30 cellular contexts compared by ENCODE assay signal in the genomic region with DNA sequence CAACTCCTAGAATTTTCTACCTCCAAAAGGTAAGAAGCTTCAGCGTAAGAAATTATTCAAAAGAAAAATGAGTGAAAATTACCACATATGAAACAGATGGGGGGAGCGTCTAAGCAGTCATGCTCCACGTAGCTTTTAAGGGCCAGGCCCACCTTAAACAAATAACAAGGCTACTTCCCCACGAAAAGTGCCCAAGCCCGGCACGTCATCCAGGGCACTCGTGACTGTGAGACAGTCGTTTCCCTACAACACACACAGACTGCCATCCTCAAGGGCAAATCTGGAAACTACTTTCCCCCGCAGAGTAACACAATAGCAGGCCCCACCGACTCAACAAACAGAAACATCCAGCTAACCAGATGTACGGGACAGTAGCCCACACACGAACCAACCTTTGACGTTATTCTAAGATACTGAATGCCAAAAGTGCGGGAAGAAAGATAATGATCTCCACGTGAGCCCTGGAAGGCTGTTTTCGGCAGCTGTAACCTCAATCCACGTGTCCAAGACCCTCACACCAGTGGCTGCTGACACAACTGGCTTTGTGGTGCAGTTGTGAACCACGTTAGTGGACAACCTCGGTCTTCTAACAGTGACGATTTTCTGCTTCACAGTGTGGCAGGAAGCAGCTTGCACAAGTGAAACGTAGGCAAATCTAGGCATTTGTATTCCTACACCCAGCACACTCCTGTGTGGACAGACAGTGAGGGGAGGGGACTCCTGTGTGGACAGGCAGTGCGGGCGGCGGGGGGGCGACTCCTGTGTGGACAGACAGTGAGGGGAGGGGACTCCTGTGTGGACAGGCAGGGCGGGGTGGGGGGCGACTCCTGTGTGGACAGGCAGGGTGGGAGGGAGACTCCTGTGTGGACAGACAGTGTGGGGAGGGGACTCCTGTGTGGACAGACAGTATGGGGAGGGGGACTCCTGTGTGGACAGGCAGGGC.
DNase-seq lines count a peak whose midpoint lies in the region; ATAC-seq, FAIRE-seq and TF ChIP-seq lines count a peak whose summit lies in the region.
"Had no signal": no experiment of that assay in that cellular context is flagged by ENCODE, and none has a peak within 500 bp of the region (broad histone marks: within the 10 kb centered on the region; RNA-seq: fewer than 3 reads in every experiment).

No MANE protein-coding gene starts in this region.

- H3K4me3 Mint-ChIP-seq in neural crest cell = no peak overlapping the region
- H3K4me3 Mint-ChIP-seq: activated CD8-positive, alpha-beta T cell treated with anti-CD3 and anti-CD28 coated beads, Interleukin-2, amount 10 ng/mL, durations not matched to agents 7 days and 5 days; activated naive CD4-positive, alpha-beta T cell treated with anti-CD3 and anti-CD28 coated beads, Interleukin-2, amount 10 ng/mL, durations not matched to agents 7 days and 5 days; activated T-cell treated with anti-CD3 and anti-CD28 coated beads, Interleukin-2, amount 50 U/mL, for 72 hours; B cell; stimulated activated effector memory CD8-positive, alpha-beta T cell treated with anti-CD3 and anti-CD28 coated beads, Interleukin-12 subunit alpha, Interleukin-12 subunit beta, amount 100 ng/mL, for 72 hours had no signal

- H3K27ac Mint-ChIP-seq in neural crest cell (ENCODE audit: unreplicated experiment) = peak overlapping the region; percentile 14
- H3K27ac Mint-ChIP-seq: activated CD8-positive, alpha-beta T cell treated with anti-CD3 and anti-CD28 coated beads, Interleukin-2, amount 10 ng/mL, durations not matched to agents 7 days and 5 days; activated naive CD4-positive, alpha-beta T cell treated with anti-CD3 and anti-CD28 coated beads, Interleukin-2, amount 10 ng/mL, durations not matched to agents 7 days and 5 days; activated T-cell treated with anti-CD3 and anti-CD28 coated beads, Interleukin-2, amount 50 U/mL, for 72 hours; B cell; stimulated activated effector memory CD8-positive, alpha-beta T cell treated with anti-CD3 and anti-CD28 coated beads, Interleukin-12 subunit alpha, Interleukin-12 subunit beta, amount 100 ng/mL, for 72 hours had no signal

- no peak for FAIRE-seq in H54 (lab: Jason Lieb, UNC)
- FAIRE-seq: A204.1 had no signal

- H3K27ac ChIP-seq in right atrium auricular region (peak overlapping the region in 1 of 2 donors; percentile 3), esophagus muscularis mucosa (replicated peaks in 1 of 4) (peak overlapping the region in 3 of 4 donors; percentile 5 to 23 (median 21)), tibial artery (no peak overlapping the region), prostate gland (no peak overlapping the region)
- H3K27ac ChIP-seq in effector memory CD4-positive, alpha-beta T cell (ENCODE audit: insufficient read depth, low read length, poor library complexity, severe bottlenecking) = no peak overlapping the region
- H3K27ac ChIP-seq: gastrocnemius medialis, parathyroid adenoma had no signal

- no peaks in the 10 kb centered on the region for H3K27me3 ChIP-seq in right atrium auricular region
- no peaks in the 10 kb centered on the region for H3K27me3 ChIP-seq in esophagus muscularis mucosa
- no peaks in the 10 kb centered on the region for H3K27me3 ChIP-seq in tibial artery
- no peaks in the 10 kb centered on the region for H3K27me3 ChIP-seq in prostate gland (replicated peaks; ENCODE audit: insufficient read depth)
- H3K27me3 ChIP-seq in effector memory CD4-positive, alpha-beta T cell (replicated peaks; ENCODE audit: control insufficient read depth, insufficient read depth, low read length, poor library complexity, severe bottlenecking) = no peaks in the 10 kb centered on the region
- H3K27me3 ChIP-seq: esophagus squamous epithelium, gastrocnemius medialis, upper lobe of left lung had no signal

- WGBS in esophagus muscularis mucosa = 85% methylated on average over 27 of the region's 27 CpGs
- 77% methylated on average over 27 of the region's 27 CpGs for WGBS in prostate gland

- no peak overlapping the region for H3K4me3 ChIP-seq in right atrium auricular region
- H3K4me3 ChIP-seq in esophagus muscularis mucosa = peak overlapping the region in 2 of 4 donors; percentile 4 to 24
- peak overlapping the region; percentile 6 to 18 for H3K4me3 ChIP-seq in tibial artery
- no peak overlapping the region for H3K4me3 ChIP-seq in prostate gland
- no peak overlapping the region for H3K4me3 ChIP-seq in effector memory CD4-positive, alpha-beta T cell (ENCODE audit: insufficient read depth, low read depth, low read length, poor library complexity, severe bottlenecking)
- H3K4me3 ChIP-seq: gastrocnemius medialis, upper lobe of left lung had no signal

- no peaks in the 10 kb centered on the region for H3K9me3 Mint-ChIP-seq in neural crest cell
- H3K9me3 Mint-ChIP-seq: activated naive CD4-positive, alpha-beta T cell treated with anti-CD3 and anti-CD28 coated beads, Interleukin-2, amount 10 ng/mL, durations not matched to agents 7 days and 5 days; activated T-cell treated with anti-CD3 and anti-CD28 coated beads, Interleukin-2, amount 50 U/mL, for 72 hours; stimulated activated effector memory CD8-positive, alpha-beta T cell treated with anti-CD3 and anti-CD28 coated beads, Interleukin-12 subunit alpha, Interleukin-12 subunit beta, amount 100 ng/mL, for 72 hours had no signal

- TF ChIP-seq POLR2A in esophagus muscularis mucosa (IDR thresholded peaks at IDR 0.05; ENCODE audit: low read depth) = no peak
- TF ChIP-seq POLR2A in H54 (IDR thresholded peaks at IDR 0.05; ENCODE audit: low read depth, low read length) = no peak
- no peak for TF ChIP-seq POLR2A in prostate gland (IDR thresholded peaks at IDR 0.05)

- no peaks in the 10 kb centered on the region for H3K27me3 Mint-ChIP-seq in neural crest cell (ENCODE audit: low read depth)
- H3K27me3 Mint-ChIP-seq: activated naive CD4-positive, alpha-beta T cell treated with anti-CD3 and anti-CD28 coated beads, Interleukin-2, amount 10 ng/mL, durations not matched to agents 7 days and 5 days; B cell had no signal

- TF ChIP-seq EP300 in esophagus muscularis mucosa (IDR thresholded peaks at IDR 0.05) = no peak

- peaks cover 13% of the 10 kb centered on the region for H3K36me3 Mint-ChIP-seq in neural crest cell (ENCODE audit: low read depth)
- H3K36me3 Mint-ChIP-seq: activated naive CD4-positive, alpha-beta T cell treated with anti-CD3 and anti-CD28 coated beads, Interleukin-2, amount 10 ng/mL, durations not matched to agents 7 days and 5 days; stimulated activated effector memory CD8-positive, alpha-beta T cell treated with anti-CD3 and anti-CD28 coated beads, Interleukin-12 subunit alpha, Interleukin-12 subunit beta, amount 100 ng/mL, for 72 hours had no signal

- H3K4me1 ChIP-seq in right atrium auricular region = no peaks in the 10 kb centered on the region
- H3K4me1 ChIP-seq in esophagus muscularis mucosa = peaks cover 0 to 11% (median 6%) of the 10 kb centered on the region in 4 donors
- peaks cover 0 to 4% (median 2%) of the 10 kb centered on the region in 4 donors for H3K4me1 ChIP-seq in tibial artery
- H3K4me1 ChIP-seq in prostate gland (replicated peaks) = no peaks in the 10 kb centered on the region
- no peaks in the 10 kb centered on the region for H3K4me1 ChIP-seq in effector memory CD4-positive, alpha-beta T cell (ENCODE audit: control insufficient read depth, insufficient read depth, low read length, poor library complexity, severe bottlenecking)
- H3K4me1 ChIP-seq: esophagus squamous epithelium, parathyroid adenoma had no signal

- peaks cover 64% of the 10 kb centered on the region for H3K36me3 ChIP-seq in right atrium auricular region
- H3K36me3 ChIP-seq in esophagus muscularis mucosa = peaks cover 39 to 100% (median 73%) of the 10 kb centered on the region in 4 donors
- peaks cover 50 to 87% (median 80%) of the 10 kb centered on the region in 3 donors for H3K36me3 ChIP-seq in tibial artery
- H3K36me3 ChIP-seq in prostate gland = no peaks in the 10 kb centered on the region
- H3K36me3 ChIP-seq in effector memory CD4-positive, alpha-beta T cell (ENCODE audit: control insufficient read depth, insufficient read depth, low read length) = peaks cover 8% of the 10 kb centered on the region

- TF ChIP-seq CTCF in right atrium auricular region (IDR thresholded peaks at IDR 0.05) (no peak), esophagus muscularis mucosa (IDR thresholded peaks at IDR 0.05) (no peak), neural crest cell (conservative IDR thresholded peaks at IDR 0.05) (no peak), tibial artery (IDR thresholded peaks at IDR 0.05) (no peak), prostate gland (IDR thresholded peaks at IDR 0.05) (no peak)

- DNase-seq in Right ventricle myocardium superior = no peak
- no peak for DNase-seq in right atrium auricular region (ENCODE audit: low spot score)
- DNase-seq in esophagus muscularis mucosa (ENCODE audit: extremely low spot score) = no peak
- no peak for DNase-seq in neural crest cell (ENCODE audit: low read depth, low spot score)
- DNase-seq in tibial artery = peak; percentile 54 to 70
- DNase-seq in H54 (ENCODE audit: insufficient read length, low spot score) = no peak
- no peak for DNase-seq in prostate gland (ENCODE audit: low spot score)
- DNase-seq in effector memory CD4-positive, alpha-beta T cell = no peak
- DNase-seq: activated CD4-positive, CD25-positive, alpha-beta regulatory T cell treated with anti-CD3 and anti-CD28 coated beads, Interleukin-2, amount 50 U/mL, for 72 hours; activated CD8-positive, alpha-beta T cell treated with anti-CD3 and anti-CD28 coated beads, Interleukin-2, amount 10 ng/mL, durations not matched to agents 7 days and 5 days; activated naive CD4-positive, alpha-beta T cell treated with anti-CD3 and anti-CD28 coated beads, Interleukin-2, amount 10 ng/mL, durations not matched to agents 7 days and 5 days; activated T-cell treated with anti-CD3 and anti-CD28 coated beads, Interleukin-2, amount 50 U/mL, for 72 hours; Calu3; cerebellar nuclear complex; effector CD8-positive, alpha-beta T cell; EL; esophagus squamous epithelium; GOT3; mesenchymal stem cell; NCI-H1092 treated with DMSO at 0.1 percent for 48 hours; NCI-H2081; NCI-H446; PC-3; SHP77 treated with DMSO at 0.1 percent for 48 hours had no signal

- intact Hi-C loops in Right ventricle myocardium superior (cut with DNase I) (no loop called here), esophagus muscularis mucosa (cut with DNase I) (no loop called here), tibial artery (cut with DNase I; ENCODE audit: low total_unique reads) (no loop called here), prostate gland (cut with DNase I) (no loop called here)

- ATAC-seq in Right ventricle myocardium superior (ENCODE audit: poor library complexity) = peak; percentile 37
- ATAC-seq: activated CD8-positive, alpha-beta T cell treated with anti-CD3 and anti-CD28 coated beads, Interleukin-2, amount 10 ng/mL, durations not matched to agents 7 days and 5 days; activated T-cell treated with anti-CD3 and anti-CD28 coated beads, Interleukin-2, amount 50 U/mL, for 72 hours; gastrocnemius medialis; PC-3; stimulated activated effector memory CD8-positive, alpha-beta T cell treated with anti-CD3 and anti-CD28 coated beads, Interleukin-12 subunit alpha, Interleukin-12 subunit beta, amount 100 ng/mL, for 72 hours had no signal

- H3K9me3 ChIP-seq in right atrium auricular region (no peaks in the 10 kb centered on the region), esophagus muscularis mucosa (no peaks in the 10 kb centered on the region), tibial artery (no peaks in the 10 kb centered on the region), prostate gland (no peaks in the 10 kb centered on the region)
- H3K9me3 ChIP-seq in effector memory CD4-positive, alpha-beta T cell (ENCODE audit: control insufficient read depth, low read length) = no peaks in the 10 kb centered on the region
- H3K9me3 ChIP-seq: esophagus squamous epithelium, gastrocnemius medialis, upper lobe of left lung had no signal

- H3K4me1 Mint-ChIP-seq in neural crest cell = no peaks in the 10 kb centered on the region
- H3K4me1 Mint-ChIP-seq: B cell had no signal

Comparison
In these comparisons a context has a peak if more than half of its experiments do, and no peak if none do; other contexts are left out.
1. DNase-seq: peak in tibial artery (2 of 2); none in Right ventricle myocardium superior (single experiment), right atrium auricular region (single experiment), esophagus muscularis mucosa (single experiment), neural crest cell (single experiment), H54 (single experiment), prostate gland (single experiment) and effector memory CD4-positive, alpha-beta T cell (0 of 3).
2. H3K27ac ChIP-seq: peak in esophagus muscularis mucosa (3 of 4); none in tibial artery (0 of 2), prostate gland (0 of 2) and effector memory CD4-positive, alpha-beta T cell (single experiment).
3. H3K4me3 ChIP-seq: peak in tibial artery (2 of 2); none in right atrium auricular region (0 of 2), prostate gland (0 of 2) and effector memory CD4-positive, alpha-beta T cell (single experiment).